ENCODE assay signal across 8 cellular contexts in genomic region chr11:65540290-65541092, GRCh38. TPM values are rescaled to one million over a fixed set of nuclear protein-coding genes. Genes with fewer than 3 reads are reported as not detected.
A peak's percentile ranks its signal among the peaks of the same experiment; 100 is the strongest.
DNase-seq lines count a peak whose midpoint lies in the region; ATAC-seq and TF ChIP-seq lines count a peak whose summit lies in the region.

No MANE protein-coding gene starts in this region.

- ATAC-seq in HG03045 (IDR thresholded peaks at IDR 0.05; ENCODE audit: unreplicated experiment) (peak; percentile 56), right lobe of liver (peak; percentile 85 to 93 (median 89))

- no CpG with 5 or more reads among the region's 78 CpGs for WGBS in right lobe of liver (ENCODE audit: insufficient coverage, low coverage, low lambda C conversion rate, missing lambda C conversion rate)

- TF ChIP-seq CTCF in AG04449 (IDR thresholded peaks at IDR 0.05; ENCODE audit: insufficient read depth, low read length, missing control alignments) (peak; percentile 81), right lobe of liver (IDR thresholded peaks at IDR 0.05) (peak; percentile 80 to 87 (median 83))

- H3K4me3 ChIP-seq in AG04449 (ENCODE audit: low read depth, low read length) (peak overlapping the region; percentile 55), right lobe of liver (peak overlapping the region; percentile 46 to 60 (median 59))

- peak overlapping the region; percentile 60 to 79 (median 66) for H3K27ac ChIP-seq in right lobe of liver

- DNase-seq in AG04449 (ENCODE audit: low read depth, low spot score) (no peak), NCI-H446 treated with DMSO at 0.1 percent for 48 hours (lab: John Stamatoyannopoulos, UW) (peak; percentile 22), dedifferentiated amniotic fluid mesenchymal stem cell (ENCODE audit: extremely low spot score) (peak; percentile 82), right lobe of liver (peak; percentile 87 to 95 (median 94))
- peak; percentile 87 for DNase-seq in activated CD4-positive, alpha-beta T cell treated with anti-CD3 and anti-CD28 coated beads, Interleukin-2, amount 50 U/mL, for 1 hour
- peak; percentile 81 to 84 for DNase-seq in stimulated activated CD4-positive, alpha-beta T cell treated with anti-CD3 and anti-CD28 coated beads, Interleukin-4, amount 100 ng/mL, for 4 hours

- TF ChIP-seq POLR2A in GM18526 (IDR thresholded peaks at IDR 0.05; ENCODE audit: extremely low read depth, insufficient read length) (peak; percentile 55), right lobe of liver (IDR thresholded peaks at IDR 0.05) (peak; percentile 17)

- POLR2A ChIA-PET in AG04449 (lab: Yijun Ruan, JAX), result interaction anchor here (0.6 to 3.4 kb wide), 13 partner anchors 10 to 533 kb away, joined by 3 to 28 read pairs (median 5); partner anchors contain the start of genes EHBP1L1, FAM89B, KCNK7 and MALAT1

- peaks cover 0 to 21% (median 9%) of the 10 kb centered on the region in 4 donors for H3K4me1 ChIP-seq in right lobe of liver

- no peaks in the 10 kb centered on the region for H3K9me3 ChIP-seq in right lobe of liver

- intact Hi-C loops in right lobe of liver (cut with DNase I), result loop anchor here in 1 of 2 donors (5.0 kb wide), 1 partner anchor 37 kb away; the partner anchor contains the start of gene EHBP1L1

- H3K36me3 ChIP-seq in right lobe of liver, result peaks cover 0 to 16% (median 6%) of the 10 kb centered on the region in 4 donors

- CTCF ChIA-PET in AG04449 (lab: Yijun Ruan, JAX), result interaction anchor here (0.8 to 10.0 kb wide), 24 partner anchors 10 to 292 kb away, joined by 3 to 207 read pairs (median 6); partner anchors contain the start of genes EHBP1L1, FAM89B, KAT5 and KCNK7

- H3K27me3 ChIP-seq in right lobe of liver, result no peaks in the 10 kb centered on the region

RNA-seq across cellular contexts. Expression of gene SCYL1, which starts 15.6 kb away (rescaled TPM):
- total RNA-seq in right lobe of liver, result 10 to 100 TPM; 51.3 to 82.3 (median 57.0) TPM

RNA-seq across cellular contexts. Expression of gene LTBP3, which starts 17.7 kb away (rescaled TPM):
- 10 to 100 TPM; 26.6 to 94.1 (median 46.8) TPM for total RNA-seq in right lobe of liver

RNA-seq across cellular contexts. Expression of gene ZNRD2, which starts 29.8 kb away (rescaled TPM):
- 10 to 100 TPM; 11.6 to 43.2 (median 16.5) TPM for total RNA-seq in right lobe of liver

RNA-seq across cellular contexts. Expression of gene FAM89B, which starts 31.8 kb away (rescaled TPM):
- total RNA-seq in right lobe of liver, result 10 to 100 TPM; 12.8 to 20.6 (median 14.6) TPM

RNA-seq across cellular contexts. Expression of gene EHBP1L1, which starts 35.4 kb away (rescaled TPM):
- 10 to 100 TPM; 10.0 to 29.9 (median 13.7) TPM for total RNA-seq in right lobe of liver
